ENCODE assay signal across 18 cellular contexts in the genomic region with DNA sequence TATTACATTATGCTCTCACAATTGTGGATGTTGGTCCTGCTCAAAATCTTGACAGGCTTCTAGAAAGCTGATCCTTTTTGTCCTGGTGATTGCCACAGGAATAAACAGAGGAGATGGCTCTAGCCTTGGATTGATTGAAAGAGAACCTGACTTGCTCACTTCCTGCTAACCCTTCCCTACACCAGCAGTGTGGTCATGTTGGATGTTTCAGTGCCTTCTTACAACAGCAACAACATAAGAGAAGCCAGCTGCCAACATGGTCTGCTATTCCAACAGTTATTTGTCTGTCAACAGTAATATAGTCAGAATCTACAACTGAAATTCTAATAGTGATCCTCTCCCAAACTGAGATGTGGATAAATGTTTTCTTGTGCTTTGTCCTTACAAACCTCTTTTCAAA.
DNase-seq lines count a peak whose midpoint lies in the region; ATAC-seq and TF ChIP-seq lines count a peak whose summit lies in the region.
"Had no signal": no experiment of that assay in that cellular context is flagged by ENCODE, and none has a peak within 500 bp of the region (broad histone marks: within the 10 kb centered on the region; RNA-seq: fewer than 3 reads in every experiment).

No MANE protein-coding gene starts in this region.

- H3K4me1 ChIP-seq in RWPE2 (ENCODE audit: insufficient read depth, poor library complexity, severe bottlenecking) = no peaks in the 10 kb centered on the region
- H3K4me1 ChIP-seq in CD4-positive, alpha-beta memory T cell (ENCODE audit: insufficient read depth, low read length) = no peaks in the 10 kb centered on the region
- H3K4me1 ChIP-seq: foreskin keratinocyte, neural progenitor cell, SJCRH30, spleen had no signal

- no peaks in the 10 kb centered on the region for H3K9me3 ChIP-seq in RWPE2 (ENCODE audit: severe bottlenecking)
- H3K9me3 ChIP-seq in CD4-positive, alpha-beta memory T cell (ENCODE audit: control insufficient read depth in 1 of 2, low read length in 2 of 2) = no peaks in the 10 kb centered on the region
- H3K9me3 ChIP-seq: SJCRH30, spleen had no signal

- peaks cover 24% of the 10 kb centered on the region for H3K36me3 ChIP-seq in RWPE2 (ENCODE audit: low read depth)
- no peaks in the 10 kb centered on the region for H3K36me3 ChIP-seq in CD4-positive, alpha-beta memory T cell (ENCODE audit: insufficient read depth, low read length)
- H3K36me3 ChIP-seq: neural progenitor cell had no signal

- no peak overlapping the region for H3K27ac ChIP-seq in RWPE2 (ENCODE audit: poor library complexity, severe bottlenecking)
- no peak overlapping the region for H3K27ac ChIP-seq in CD4-positive, alpha-beta memory T cell (ENCODE audit: low read depth, low read length)
- H3K27ac ChIP-seq: foreskin keratinocyte, neural progenitor cell, SJCRH30, spleen had no signal

- DNase-seq in EL (peak; percentile 4), RWPE2 (ENCODE audit: low spot score) (no peak), fibroblast of pulmonary artery (ENCODE audit: low read depth) (peak; percentile 17), osteocyte (ENCODE audit: extremely low spot score, unreplicated experiment) (no peak), NOMO-1 (lab: John Stamatoyannopoulos, UW; ENCODE audit: unreplicated experiment in 2 of 2) (no peak), cerebellar cortex (ENCODE audit: low spot score) (no peak)
- no peak for DNase-seq in CD4-positive, alpha-beta memory T cell
- DNase-seq: activated CD4-positive, alpha-beta T cell treated with anti-CD3 and anti-CD28 coated beads, Interleukin-2, amount 50 U/mL, for 4 hours; CD8-positive, alpha-beta T cell; GOT3; NCI-H146; NCI-H2171 treated with DMSO at 0.1 percent for 48 hours; NCI-H748 treated with DMSO at 0.1 percent for 48 hours; SJCRH30; spleen had no signal

- no peak overlapping the region for H3K4me3 ChIP-seq in RWPE2 (ENCODE audit: severe bottlenecking)
- no peak overlapping the region for H3K4me3 ChIP-seq in fibroblast of pulmonary artery (replicated peaks; ENCODE audit: low read depth, low read length)
- no peak overlapping the region for H3K4me3 ChIP-seq in CD4-positive, alpha-beta memory T cell (ENCODE audit: low read length in 2 of 2)
- H3K4me3 ChIP-seq: neural progenitor cell, SJCRH30, spleen had no signal

- peaks cover 22% of the 10 kb centered on the region for H3K4me1 Mint-ChIP-seq in osteocyte (ENCODE audit: unreplicated experiment)
- no peaks in the 10 kb centered on the region for H3K4me1 Mint-ChIP-seq in CD4-positive, alpha-beta memory T cell
- H3K4me1 Mint-ChIP-seq: neural progenitor cell had no signal

- POLR2A ChIA-PET in CD4-positive, alpha-beta memory T cell (lab: Charles Lee; ENCODE audit: partially characterized antibody) = no interaction called here

- ATAC-seq in RWPE2 (ENCODE audit: low read depth) = peak; percentile 33; the same call in 1 of the 3 replicates
- ATAC-seq in HG03045 (IDR thresholded peaks at IDR 0.05; ENCODE audit: unreplicated experiment) = no peak
- ATAC-seq: CD8-positive, alpha-beta T cell had no signal

- H3K9me3 Mint-ChIP-seq in osteocyte (ENCODE audit: unreplicated experiment) = peaks cover 4% of the 10 kb centered on the region
- H3K9me3 Mint-ChIP-seq in CD4-positive, alpha-beta memory T cell = peaks cover 0 to 11% (median 3%) of the 10 kb centered on the region in 8 donors
- H3K9me3 Mint-ChIP-seq: CD8-positive, alpha-beta T cell; neural progenitor cell had no signal

- peaks cover 6% of the 10 kb centered on the region for H3K36me3 Mint-ChIP-seq in osteocyte (ENCODE audit: unreplicated experiment)
- peaks cover 41 to 72% of the 10 kb centered on the region in 2 donors for H3K36me3 Mint-ChIP-seq in CD4-positive, alpha-beta memory T cell

- intact Hi-C loops in CD4-positive, alpha-beta memory T cell (cut with micrococcal nuclease) = no loop called here

- TF ChIP-seq CTCF in RWPE2 (IDR thresholded peaks at IDR 0.05; ENCODE audit: poor library complexity, severe bottlenecking) = no peak
- TF ChIP-seq CTCF in fibroblast of pulmonary artery (IDR thresholded peaks at IDR 0.05; ENCODE audit: low read length, missing control alignments) = no peak
- no peak for TF ChIP-seq CTCF in osteocyte (IDR thresholded peaks at IDR 0.05)

- no peak overlapping the region for H3K4me3 Mint-ChIP-seq in osteocyte (ENCODE audit: unreplicated experiment)
- no peak overlapping the region for H3K4me3 Mint-ChIP-seq in CD4-positive, alpha-beta memory T cell
- H3K4me3 Mint-ChIP-seq: CD8-positive, alpha-beta T cell; neural progenitor cell had no signal

- no peaks in the 10 kb centered on the region for H3K27me3 ChIP-seq in RWPE2 (ENCODE audit: insufficient read depth, poor library complexity, severe bottlenecking)
- no peaks in the 10 kb centered on the region for H3K27me3 ChIP-seq in CD4-positive, alpha-beta memory T cell (ENCODE audit: insufficient read depth, low read length)
- H3K27me3 ChIP-seq: foreskin keratinocyte, neural progenitor cell, SJCRH30, spleen had no signal

- H3K27ac Mint-ChIP-seq in osteocyte (ENCODE audit: unreplicated experiment) = peak overlapping the region; percentile 31
- no peak overlapping the region for H3K27ac Mint-ChIP-seq in CD4-positive, alpha-beta memory T cell
- H3K27ac Mint-ChIP-seq: CD8-positive, alpha-beta T cell; neural progenitor cell had no signal

- H3K27me3 Mint-ChIP-seq in osteocyte (ENCODE audit: unreplicated experiment) = no peaks in the 10 kb centered on the region
- H3K27me3 Mint-ChIP-seq in CD4-positive, alpha-beta memory T cell = no peaks in the 10 kb centered on the region

- CTCF ChIA-PET in CD4-positive, alpha-beta memory T cell (lab: Charles Lee; ENCODE audit: partially characterized antibody) = no interaction called here

Comparison
In these comparisons a context has a peak if more than half of its experiments do, and no peak if none do; other contexts are left out.
1. DNase-seq: peak in EL (single experiment) and fibroblast of pulmonary artery (single experiment); none in RWPE2 (single experiment), osteocyte (single experiment), NOMO-1 (0 of 2), cerebellar cortex (single experiment) and CD4-positive, alpha-beta memory T cell (0 of 5).